In the genomic region with DNA sequence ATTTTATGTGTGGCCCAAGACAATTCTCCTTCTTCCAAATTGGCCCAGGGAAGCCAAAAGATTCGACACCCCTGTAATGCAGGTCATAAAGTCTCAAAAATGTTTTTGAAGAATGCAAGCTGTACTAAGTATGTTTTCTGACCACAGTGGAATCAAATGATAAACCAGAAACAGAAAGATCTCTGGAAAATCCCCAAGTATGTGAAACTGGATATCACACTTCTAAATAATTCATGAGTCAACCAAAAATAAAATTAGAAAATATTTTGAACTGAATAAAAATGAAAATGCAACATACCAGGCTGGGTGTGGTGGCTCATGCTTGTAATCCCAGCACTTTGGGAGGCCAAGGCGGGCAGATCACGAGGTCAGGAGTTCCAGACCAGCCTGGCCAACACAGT, we compare ENCODE assay signal across 14 cellular contexts. TPM values are rescaled to one million over a fixed set of nuclear protein-coding genes. Genes with fewer than 3 reads are reported as not detected.
DNase-seq lines count a peak whose midpoint lies in the region; ATAC-seq and TF ChIP-seq lines count a peak whose summit lies in the region.
"Had no signal": no experiment of that assay in that cellular context is flagged by ENCODE, and none has a peak within 500 bp of the region (broad histone marks: within the 10 kb centered on the region; RNA-seq: fewer than 3 reads in every experiment).

No MANE protein-coding gene starts in this region.

- no peak for TF ChIP-seq CTCF in cardiac fibroblast (IDR thresholded peaks at IDR 0.05; ENCODE audit: low read depth, low read length)
- TF ChIP-seq CTCF in retinal pigment epithelial cell (conservative IDR thresholded peaks at IDR 0.05; ENCODE audit: low read depth, low read length), result no peak

- DNase-seq in EL, result peak; percentile 58
- DNase-seq in M059J (ENCODE audit: low read depth), result peak; percentile 36
- DNase-seq in cardiac fibroblast (ENCODE audit: low read depth in 2 of 2), result peak; percentile 62 to 85
- DNase-seq in retinal pigment epithelial cell (ENCODE audit: low read depth), result peak; percentile 3
- DNase-seq in NCI-H526 (lab: John Stamatoyannopoulos, UW), result no peak
- DNase-seq: cortex of kidney, NCI-H1417 treated with DMSO at 0.1 percent for 48 hours, NCI-H524 treated with DMSO at 0.1 percent for 48 hours, right lobe of liver, SHP77 had no signal

- H3K4me3 ChIP-seq in cardiac fibroblast (replicated peaks in 1 of 2; ENCODE audit: low read depth in 2 of 2, low read length in 2 of 2) (no peak overlapping the region), retinal pigment epithelial cell (ENCODE audit: low read length) (no peak overlapping the region)
- H3K4me3 ChIP-seq: right lobe of liver, tibial nerve had no signal

- ATAC-seq in GM21717 (IDR thresholded peaks at IDR 0.05; ENCODE audit: unreplicated experiment) (no peak), GM18861 (IDR thresholded peaks at IDR 0.05; ENCODE audit: unreplicated experiment) (no peak), GM18517 (IDR thresholded peaks at IDR 0.05; ENCODE audit: unreplicated experiment) (no peak)
- ATAC-seq: right lobe of liver had no signal

RNA-seq across cellular contexts. Expression of gene UBE2F, which starts 34.1 kb away (rescaled TPM):
- total RNA-seq in M059J (2014; rRNA removed; shearing (Covaris generic)), result 86.9 and 99.0 TPM in 2 replicates

Comparison
In these comparisons a context has a peak if more than half of its experiments do, and no peak if none do; other contexts are left out.
1. DNase-seq: peak in EL (single experiment), M059J (single experiment), cardiac fibroblast (2 of 2) and retinal pigment epithelial cell (single experiment); none in NCI-H526 (0 of 2).